In genomic region chr2:218230882-218231281, GRCh38 we compare ENCODE assay signal across 9 cellular contexts. TPM values are rescaled to one million over a fixed set of nuclear protein-coding genes. Genes with fewer than 3 reads are reported as not detected.
A peak's percentile ranks its signal among the peaks of the same experiment; 100 is the strongest.
DNase-seq lines count a peak whose midpoint lies in the region; ATAC-seq lines count a peak whose summit lies in the region.
"Had no signal": no experiment of that assay in that cellular context is flagged by ENCODE, and none has a peak within 500 bp of the region (broad histone marks: within the 10 kb centered on the region; RNA-seq: fewer than 3 reads in every experiment).

No MANE protein-coding gene starts in this region.

- peak; percentile 60 for DNase-seq in CD1c-positive myeloid dendritic cell (ENCODE audit: extremely low spot score)
- peak; percentile 61 for DNase-seq in activated CD8-positive, alpha-beta T cell treated with anti-CD3 and anti-CD28 coated beads, Interleukin-2, amount 10 ng/mL, durations not matched to agents 7 days and 5 days
- DNase-seq in kidney glomerular epithelial cell (lab: John Stamatoyannopoulos, UW): peak; percentile 74
- no peak for DNase-seq in NCI-H2196 treated with DMSO at 0.1 percent for 48 hours (lab: John Stamatoyannopoulos, UW; ENCODE audit: unreplicated experiment)
- DNase-seq in Ammon's horn (ENCODE audit: low spot score): no peak
- no peak for DNase-seq in NCI-H446 treated with DMSO at 0.1 percent for 48 hours (lab: John Stamatoyannopoulos, UW)
- DNase-seq: upper lobe of left lung had no signal

- POLR2A ChIA-PET in activated CD8-positive, alpha-beta T cell treated with anti-CD3 and anti-CD28 coated beads, Interleukin-2, amount 10 ng/mL, durations not matched to agents 7 days and 5 days (lab: Charles Lee): interaction anchor here (1.4 to 4.1 kb wide), 4 partner anchors 10 to 27 kb away, joined by 5 to 59 read pairs (median 22); partner anchors contain the start of gene ARPC2

- H3K27me3 Mint-ChIP-seq in activated CD8-positive, alpha-beta T cell treated with anti-CD3 and anti-CD28 coated beads, Interleukin-2, amount 10 ng/mL, durations not matched to agents 7 days and 5 days (ENCODE audit: low read depth): no peaks in the 10 kb centered on the region

- CTCF ChIA-PET in activated CD8-positive, alpha-beta T cell treated with anti-CD3 and anti-CD28 coated beads, Interleukin-2, amount 10 ng/mL, durations not matched to agents 7 days and 5 days (lab: Charles Lee): interaction anchor here (0.7 to 4.6 kb wide), 14 partner anchors 10 to 442 kb away, joined by 3 to 97 read pairs (median 6); partner anchors contain the start of genes AAMP, ARPC2, BCS1L and PNKD

- ATAC-seq in GM19023 (IDR thresholded peaks at IDR 0.05; ENCODE audit: unreplicated experiment) (peak; percentile 63), HG03457 (IDR thresholded peaks at IDR 0.05; ENCODE audit: unreplicated experiment) (peak; percentile 64)
- ATAC-seq in activated CD8-positive, alpha-beta T cell treated with anti-CD3 and anti-CD28 coated beads, Interleukin-2, amount 10 ng/mL, durations not matched to agents 7 days and 5 days: peak; percentile 61

- H3K4me3 Mint-ChIP-seq in activated CD8-positive, alpha-beta T cell treated with anti-CD3 and anti-CD28 coated beads, Interleukin-2, amount 10 ng/mL, durations not matched to agents 7 days and 5 days: peak overlapping the region; percentile 38

- H3K36me3 Mint-ChIP-seq in activated CD8-positive, alpha-beta T cell treated with anti-CD3 and anti-CD28 coated beads, Interleukin-2, amount 10 ng/mL, durations not matched to agents 7 days and 5 days (ENCODE audit: low read depth): peaks cover 89% of the 10 kb centered on the region

- peak overlapping the region; percentile 83 for H3K27ac Mint-ChIP-seq in activated CD8-positive, alpha-beta T cell treated with anti-CD3 and anti-CD28 coated beads, Interleukin-2, amount 10 ng/mL, durations not matched to agents 7 days and 5 days

- H3K4me1 Mint-ChIP-seq in activated CD8-positive, alpha-beta T cell treated with anti-CD3 and anti-CD28 coated beads, Interleukin-2, amount 10 ng/mL, durations not matched to agents 7 days and 5 days (ENCODE audit: low read depth): peaks cover 74% of the 10 kb centered on the region

- no peaks in the 10 kb centered on the region for H3K9me3 Mint-ChIP-seq in activated CD8-positive, alpha-beta T cell treated with anti-CD3 and anti-CD28 coated beads, Interleukin-2, amount 10 ng/mL, durations not matched to agents 7 days and 5 days (ENCODE audit: insufficient read depth)

RNA-seq across cellular contexts. Expression of gene ARPC2, which starts 13.9 kb away (rescaled TPM):
- total RNA-seq in activated CD8-positive, alpha-beta T cell treated with anti-CD3 and anti-CD28 coated beads, Interleukin-2, amount 10 ng/mL, durations not matched to agents 7 days and 5 days: 100 to 1,000 TPM; 821 to 844 TPM

RNA-seq across cellular contexts. Expression of gene GPBAR1, which starts 29.9 kb away (rescaled TPM):
- total RNA-seq in activated CD8-positive, alpha-beta T cell treated with anti-CD3 and anti-CD28 coated beads, Interleukin-2, amount 10 ng/mL, durations not matched to agents 7 days and 5 days: under 1 TPM; 0.97 TPM

RNA-seq across cellular contexts. Expression of gene AAMP, which starts 39.1 kb away (rescaled TPM):
- total RNA-seq in activated CD8-positive, alpha-beta T cell treated with anti-CD3 and anti-CD28 coated beads, Interleukin-2, amount 10 ng/mL, durations not matched to agents 7 days and 5 days: 10 to 100 TPM; 52.6 to 56.2 TPM

RNA-seq across cellular contexts. Expression of gene PNKD, which starts 39.4 kb away (rescaled TPM):
- 10 to 100 TPM; 36.7 to 37.6 TPM for total RNA-seq in activated CD8-positive, alpha-beta T cell treated with anti-CD3 and anti-CD28 coated beads, Interleukin-2, amount 10 ng/mL, durations not matched to agents 7 days and 5 days

Comparison
In these comparisons a context has a peak if more than half of its experiments do, and no peak if none do; other contexts are left out.
1. DNase-seq: peak in CD1c-positive myeloid dendritic cell (single experiment), activated CD8-positive, alpha-beta T cell treated with anti-CD3 and anti-CD28 coated beads, Interleukin-2, amount 10 ng/mL, durations not matched to agents 7 days and 5 days (single experiment) and kidney glomerular epithelial cell (single experiment); none in NCI-H2196 treated with DMSO at 0.1 percent for 48 hours (single experiment), Ammon's horn (single experiment) and NCI-H446 treated with DMSO at 0.1 percent for 48 hours (single experiment).
2. Peak in every context shown above with its lines, with median percentiles within 50 percentile points of each other: ATAC-seq.